In the genomic region with DNA sequence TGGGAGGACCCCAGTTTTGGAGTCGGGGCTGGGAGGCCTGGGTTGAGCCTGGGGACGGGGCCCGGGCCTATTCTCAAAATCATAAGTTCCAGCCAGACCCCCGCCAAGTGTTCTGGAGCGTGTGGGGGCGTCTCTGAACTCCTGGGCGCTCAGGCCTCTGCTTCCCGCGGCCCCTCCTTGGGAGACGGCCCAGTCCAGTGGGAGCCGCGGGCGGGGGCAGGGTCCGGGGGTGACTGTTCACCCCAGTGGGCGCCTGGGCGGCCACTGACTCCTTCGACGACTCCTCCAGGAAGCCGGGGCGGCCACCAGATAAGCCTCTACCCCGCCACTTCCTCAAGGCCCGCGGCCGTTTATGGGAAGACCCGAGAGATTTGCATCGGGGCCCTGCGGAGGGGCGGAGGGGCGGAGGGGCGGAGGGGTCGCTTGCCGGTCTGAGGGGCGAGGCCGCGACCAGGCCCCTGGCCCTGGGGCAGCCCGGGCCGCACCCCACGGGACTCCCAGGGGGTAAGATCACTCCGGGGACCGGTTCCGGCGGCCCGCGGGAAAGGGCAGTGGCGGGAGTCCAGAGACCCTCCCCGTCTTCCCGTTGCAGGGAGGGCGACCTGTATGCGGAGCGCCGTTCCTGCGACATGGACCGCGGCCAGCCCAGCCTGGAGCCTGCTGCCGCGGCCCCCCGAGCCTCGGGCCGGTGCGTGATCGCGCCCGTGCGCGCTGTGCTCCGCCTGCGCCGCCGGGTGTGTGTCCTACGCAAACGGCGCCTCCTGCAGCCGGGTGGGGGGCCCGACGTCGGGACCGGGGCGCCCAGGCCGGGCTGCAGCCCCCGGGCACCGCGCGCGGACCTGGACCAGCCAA, we compare ENCODE assay signal across 9 cellular contexts. TPM values are rescaled to one million over a fixed set of nuclear protein-coding genes. Genes with fewer than 3 reads are reported as not detected.
DNase-seq lines count a peak whose midpoint lies in the region; ATAC-seq lines count a peak whose summit lies in the region.
"Had no signal": no experiment of that assay in that cellular context is flagged by ENCODE, and none has a peak within 500 bp of the region (broad histone marks: within the 10 kb centered on the region; RNA-seq: fewer than 3 reads in every experiment).

No MANE protein-coding gene starts in this region.

- H3K36me3 ChIP-seq in NT2/D1 (ENCODE audit: insufficient read depth, insufficient read length, low read length) (peaks cover 44% of the 10 kb centered on the region), ectodermal cell (ENCODE audit: control insufficient read depth, insufficient read depth, low read length) (no peaks in the 10 kb centered on the region)

- H3K9ac ChIP-seq in NT2/D1 (ENCODE audit: insufficient read length, low read depth) = peak overlapping the region; percentile 80

- ATAC-seq in GM18498 (IDR thresholded peaks at IDR 0.05; ENCODE audit: unreplicated experiment) = peak; percentile 1

- peaks cover 14% of the 10 kb centered on the region; the same call in 1 of the 2 replicates for H3K9me3 ChIP-seq in NT2/D1 (ENCODE audit: insufficient read depth, low read length)
- no peaks in the 10 kb centered on the region for H3K9me3 ChIP-seq in ectodermal cell (ENCODE audit: control insufficient read depth, low read length)
- no peaks in the 10 kb centered on the region for H3K9me3 ChIP-seq in mononuclear cell (ENCODE audit: low read depth, low read length)

- DNase-seq in NT2/D1 (ENCODE audit: low read depth, low spot score) = no peak
- no peak for DNase-seq in inferior parietal cortex (ENCODE audit: extremely low spot score)
- DNase-seq in stimulated activated CD4-positive, alpha-beta T cell treated with anti-CD3 and anti-CD28 coated beads, Interleukin-12 subunit alpha, Interleukin-12 subunit beta, amount 100 ng/mL, for 4 hours = no peak
- DNase-seq in amygdala (lab: John Stamatoyannopoulos, UW) = no peak
- DNase-seq in central memory CD4-positive, alpha-beta T cell = no peak

- H3K27me3 ChIP-seq in NT2/D1 (ENCODE audit: insufficient read depth, insufficient read length) = peaks cover 3% of the 10 kb centered on the region
- peaks cover 19% of the 10 kb centered on the region for H3K27me3 ChIP-seq in ectodermal cell (ENCODE audit: control insufficient read depth, insufficient read depth, low read length, poor library complexity, severe bottlenecking)
- no peaks in the 10 kb centered on the region for H3K27me3 ChIP-seq in mononuclear cell (ENCODE audit: insufficient read depth, low read length)

- H3K4me1 ChIP-seq in NT2/D1 (ENCODE audit: insufficient read depth, insufficient read length) = peaks cover 46% of the 10 kb centered on the region
- H3K4me1 ChIP-seq in ectodermal cell (ENCODE audit: control insufficient read depth, insufficient read depth, low read length) = peaks cover 25% of the 10 kb centered on the region
- H3K4me1 ChIP-seq in mononuclear cell (ENCODE audit: insufficient read depth, low read length) = peaks cover 65% of the 10 kb centered on the region

- no peak overlapping the region for H3K27ac ChIP-seq in ectodermal cell (ENCODE audit: insufficient read depth, low read depth, low read length, poor library complexity, severe bottlenecking)

- WGBS in ectodermal cell, 2 experiments = 30 to 32% methylated on average over 84 of the region's 84 CpGs

- peak overlapping the region; percentile 28 for H3K4me3 ChIP-seq in NT2/D1 (ENCODE audit: insufficient read length, low read depth)
- H3K4me3 ChIP-seq in ectodermal cell (ENCODE audit: insufficient read depth, low read depth, low read length) = peak overlapping the region; percentile 31
- peak overlapping the region; percentile 81 for H3K4me3 ChIP-seq in mononuclear cell (ENCODE audit: low read length)

RNA-seq across cellular contexts. Expression of gene TOR4A, which starts 0.8 kb away (rescaled TPM):
- polyA plus RNA-seq in ectodermal cell (2013, experiment 1 of 4) = 2.9 TPM
- 4.0 TPM for polyA plus RNA-seq in ectodermal cell (2013, experiment 2 of 4)
- polyA plus RNA-seq in ectodermal cell (2013, experiment 3 of 4) = 3.2 TPM
- 3.6 TPM for polyA plus RNA-seq in ectodermal cell (2013, experiment 4 of 4)
- 5.4 TPM for total RNA-seq in mononuclear cell

RNA-seq across cellular contexts. Expression of gene NELFB, which starts 23.2 kb away (rescaled TPM):
- 77.8 TPM for polyA plus RNA-seq in ectodermal cell (2013, experiment 1 of 4)
- 73.9 TPM for polyA plus RNA-seq in ectodermal cell (2013, experiment 2 of 4)
- 50.9 TPM for polyA plus RNA-seq in ectodermal cell (2013, experiment 3 of 4)
- 53.2 TPM for polyA plus RNA-seq in ectodermal cell (2013, experiment 4 of 4)
- 20.9 TPM for total RNA-seq in mononuclear cell

RNA-seq across cellular contexts. Expression of gene NRARP, which starts 23.8 kb away (rescaled TPM):
- 20.0 TPM for polyA plus RNA-seq in ectodermal cell (2013, experiment 1 of 4)
- polyA plus RNA-seq in ectodermal cell (2013, experiment 2 of 4) = 17.8 TPM
- 30.0 TPM for polyA plus RNA-seq in ectodermal cell (2013, experiment 3 of 4)
- 33.2 TPM for polyA plus RNA-seq in ectodermal cell (2013, experiment 4 of 4)
- 1.8 TPM for total RNA-seq in mononuclear cell
- total RNA-seq: LHCN-M2 had no signal

RNA-seq across cellular contexts. Expression of gene STPG3, which starts 27.2 kb away (rescaled TPM):
- polyA plus RNA-seq in ectodermal cell (2013, experiment 1 of 4) = not detected
- not detected for polyA plus RNA-seq in ectodermal cell (2013, experiment 2 of 4)
- polyA plus RNA-seq in ectodermal cell (2013, experiment 3 of 4) = not detected
- polyA plus RNA-seq in ectodermal cell (2013, experiment 4 of 4) = not detected
- total RNA-seq in mononuclear cell = not detected
- total RNA-seq: LHCN-M2 had no signal

RNA-seq across cellular contexts. Expression of gene TUBB4B, which starts 37.2 kb away (rescaled TPM):
- 375 TPM for polyA plus RNA-seq in ectodermal cell (2013, experiment 1 of 4)
- 339 TPM for polyA plus RNA-seq in ectodermal cell (2013, experiment 2 of 4)
- 283 TPM for polyA plus RNA-seq in ectodermal cell (2013, experiment 3 of 4)
- polyA plus RNA-seq in ectodermal cell (2013, experiment 4 of 4) = 290 TPM
- 67.9 TPM for total RNA-seq in mononuclear cell

Comparison
In these comparisons a context has a peak if more than half of its experiments do, and no peak if none do; other contexts are left out.
1. H3K4me3 ChIP-seq: peak in every context shown above with its lines; median percentile 81 in mononuclear cell; 31 in ectodermal cell; 28 in NT2/D1.